ENCODE assay signal across 17 cellular contexts in genomic region chr10:108673756-108674155, GRCh38.
"Had no signal": no experiment of that assay in that cellular context is flagged by ENCODE, and none has a peak within 500 bp of the region (broad histone marks: within the 10 kb centered on the region; RNA-seq: fewer than 3 reads in every experiment).

No MANE protein-coding gene starts in this region.

- DNase-seq: effector memory CD8-positive, alpha-beta T cell; gastrocnemius medialis; heart right ventricle; hypothalamus; left ventricle myocardium superior; mesenchymal stem cell; midbrain; occipital lobe; small intestine; stimulated activated CD4-positive, alpha-beta T cell treated with anti-CD3 and anti-CD28 coated beads, Interleukin-12 subunit alpha, Interleukin-12 subunit beta, amount 100 ng/mL, for 4 hours; stimulated activated naive CD4-positive, alpha-beta T cell; stomach; substantia nigra; transverse colon had no signal

- ATAC-seq: effector memory CD8-positive, alpha-beta T cell; gastrocnemius medialis; heart right ventricle; left ventricle myocardium superior; natural killer cell treated with Interleukin-12 subunit alpha and Interleukin-12 subunit beta and Interleukin-15 and Interleukin-18, amount 100 ng/mL, for 72 hours; pancreas; right cardiac atrium had no signal
